ENCODE assay signal across 12 cellular contexts in genomic region chr14:68817513-68818212, GRCh38. TPM values are rescaled to one million over a fixed set of nuclear protein-coding genes. Genes with fewer than 3 reads are reported as not detected.
A peak's percentile ranks its signal among the peaks of the same experiment; 100 is the strongest.
DNase-seq lines count a peak whose midpoint lies in the region; ATAC-seq and TF ChIP-seq lines count a peak whose summit lies in the region.
"Had no signal": no experiment of that assay in that cellular context is flagged by ENCODE, and none has a peak within 500 bp of the region (broad histone marks: within the 10 kb centered on the region; RNA-seq: fewer than 3 reads in every experiment).

No MANE protein-coding gene starts in this region.

- no peaks in the 10 kb centered on the region for H3K27me3 Mint-ChIP-seq in Calu3 (ENCODE audit: unreplicated experiment)

- no peaks in the 10 kb centered on the region for H3K9me3 Mint-ChIP-seq in Calu3 (ENCODE audit: low read depth, unreplicated experiment)

- WGBS in gastroesophageal sphincter (ENCODE audit: low coverage in 1 of 2), 2 donors = 70% methylated on average over 1 of the region's 3 CpGs; no CpG with 5 or more reads in 1 of the 2 donors

- H3K4me3 Mint-ChIP-seq in Calu3 (ENCODE audit: low read depth, unreplicated experiment) = no peak overlapping the region

- TF ChIP-seq POLR2A in gastroesophageal sphincter (IDR thresholded peaks at IDR 0.05) = no peak

- intact Hi-C loops in Calu3 (cut with micrococcal nuclease; ENCODE audit: unreplicated experiment) = no loop called here
- intact Hi-C loops in Panc1 (cut with micrococcal nuclease; ENCODE audit: unreplicated experiment) = loop anchor here (2.0 kb wide), 2 partner anchors 569 to 883 kb away; no protein-coding TSS in a partner anchor

- H3K9me3 ChIP-seq in Panc1 (ENCODE audit: control insufficient read depth, insufficient read depth, low read depth, low read length) = no peaks in the 10 kb centered on the region
- H3K9me3 ChIP-seq in gastroesophageal sphincter = no peaks in the 10 kb centered on the region

- CTCF ChIA-PET in Calu3 (lab: Charles Lee) = interaction anchor here (0.6 to 3.7 kb wide), 3 partner anchors 28 to 861 kb away, joined by 3 to 20 read pairs (median 3); no protein-coding TSS in a partner anchor
- CTCF ChIA-PET in Panc1 (lab: Charles Lee) = interaction anchor here (0.6 kb wide), 2 partner anchors 873 to 982 kb away, joined by 6 read pairs; no protein-coding TSS in a partner anchor

- TF ChIP-seq EP300 in gastroesophageal sphincter (IDR thresholded peaks at IDR 0.05) = no peak

- peak overlapping the region; percentile 67 for H3K27ac Mint-ChIP-seq in Calu3 (ENCODE audit: unreplicated experiment)

- H3K27me3 ChIP-seq in Panc1 (ENCODE audit: control insufficient read depth, insufficient read depth, low read length) = no peaks in the 10 kb centered on the region
- H3K27me3 ChIP-seq in gastroesophageal sphincter = no peaks in the 10 kb centered on the region

- POLR2A ChIA-PET in Panc1 (lab: Charles Lee) = no interaction called here

- BruUV-seq in Calu3 (replicated peaks; lab: Mats Ljungman, UMichigan) (no TSS peak), Panc1 (replicated peaks; lab: Mats Ljungman, UMichigan) (no TSS peak)

- ATAC-seq in Panc1 (no peak), gastroesophageal sphincter (no peak), HG03108 (IDR thresholded peaks at IDR 0.05; ENCODE audit: unreplicated experiment) (no peak)

- peaks cover 32% of the 10 kb centered on the region for H3K36me3 Mint-ChIP-seq in Calu3 (ENCODE audit: insufficient read depth, unreplicated experiment)

- H3K36me3 ChIP-seq in Panc1 (ENCODE audit: control insufficient read depth, insufficient read depth, low read length) (no peaks in the 10 kb centered on the region), gastroesophageal sphincter (no peaks in the 10 kb centered on the region)

- H3K4me1 Mint-ChIP-seq in Calu3 (ENCODE audit: low read depth, unreplicated experiment) = peaks cover 24% of the 10 kb centered on the region

- DNase-seq in Calu3 (no peak), Panc1 (ENCODE audit: low read depth, low spot score) (no peak), ureter (ENCODE audit: low spot score) (no peak), AG08395 (ENCODE audit: low spot score) (no peak)
- DNase-seq: activated CD8-positive, alpha-beta memory T cell treated with anti-CD3 and anti-CD28 coated beads for 24 hours; DMS 273 treated with DMSO at 0.1 percent for 48 hours; erythroblast; NCI-H1417 treated with DMSO at 0.1 percent for 48 hours; nucleus accumbens had no signal

- H3K4me1 ChIP-seq in Panc1 (ENCODE audit: control insufficient read depth, insufficient read depth, low read length) (peaks cover 23% of the 10 kb centered on the region), gastroesophageal sphincter (peaks cover 14 to 77% (median 38%) of the 10 kb centered on the region in 3 donors)

- in situ Hi-C loops in Panc1 (cut with HindIII; ENCODE audit: low pct_unique_long_range_greater_than_20kb, low sequenced_read_pairs) = no loop called here

- H3K4me3 ChIP-seq in Panc1 (ENCODE audit: low read depth in 2 of 2, low read length in 2 of 2) (no peak overlapping the region), gastroesophageal sphincter (no peak overlapping the region), skin epidermis (no peak overlapping the region)

- TF ChIP-seq CTCF in Calu3 (IDR thresholded peaks at IDR 0.05; ENCODE audit: unreplicated experiment) = no peak
- no peak for TF ChIP-seq CTCF in Panc1 (IDR thresholded peaks at IDR 0.05)
- no peak for TF ChIP-seq CTCF in gastroesophageal sphincter (IDR thresholded peaks at IDR 0.05)

- H3K27ac ChIP-seq in Panc1 (ENCODE audit: low read length) (peak overlapping the region; percentile 81; the same call in 1 of the 2 replicates), gastroesophageal sphincter (peak overlapping the region in 3 of 4 donors; percentile 93 to 98 (median 96)), skin epidermis (peak overlapping the region in 19 of 21 experiments; percentile 95 to 100 (median 98))

RNA-seq across cellular contexts. Expression of gene ZFP36L1, which starts 24.8 kb away (rescaled TPM):
- total RNA-seq in Calu3 (2022) (208 and 240 TPM in 2 replicates), Panc1 (2021; ENCODE audit: unreplicated experiment) (84.9 TPM), gastroesophageal sphincter (100 to 1,000 TPM; 154 to 451 (median 280) TPM), ureter (393 TPM)
- 126 TPM for polyA plus RNA-seq in Panc1 (2012; ENCODE audit: insufficient read length)
